In the genomic region with DNA sequence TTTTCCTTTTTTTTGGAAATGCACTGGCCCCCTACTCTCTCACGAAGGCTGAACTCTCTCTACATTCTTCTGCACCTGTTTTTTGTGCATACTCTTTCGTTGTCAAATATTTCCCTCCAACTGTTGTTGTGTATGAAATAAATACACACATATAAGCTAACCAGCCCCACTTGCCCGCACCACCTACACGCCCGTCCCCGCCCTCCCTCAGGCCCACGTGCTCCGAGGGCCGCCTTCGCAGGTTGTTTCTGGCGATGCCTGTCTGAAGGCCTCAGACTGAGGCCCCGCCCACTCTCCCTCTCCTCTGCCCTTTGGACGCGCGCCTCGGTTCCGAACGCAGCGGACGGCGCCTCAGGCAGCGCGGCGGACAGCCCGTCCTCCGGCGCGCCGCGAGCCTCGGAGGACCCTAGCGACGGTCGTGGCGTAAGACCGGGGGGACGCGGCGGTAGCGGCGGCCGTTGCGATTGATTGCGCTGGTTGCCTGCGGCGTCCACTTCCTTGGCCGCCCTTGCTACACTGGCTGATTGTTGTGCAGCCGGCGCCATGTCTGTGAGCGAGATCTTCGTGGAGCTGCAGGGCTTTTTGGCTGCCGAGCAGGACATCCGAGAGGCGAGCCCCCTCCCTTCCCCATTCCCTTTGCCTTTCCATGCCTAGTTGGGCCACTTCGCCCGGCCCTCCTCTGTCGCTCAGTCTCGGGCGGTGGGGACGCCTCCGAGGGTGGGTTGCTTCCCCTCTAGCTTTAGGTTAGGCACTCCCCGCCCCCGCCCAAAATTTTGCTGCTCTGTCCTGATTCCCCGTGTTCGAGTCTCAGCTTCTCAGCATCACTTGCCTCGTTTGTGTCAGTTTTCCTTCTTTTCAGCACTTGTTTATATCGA, we compare ENCODE assay signal across 8 cellular contexts. TPM values are rescaled to one million over a fixed set of nuclear protein-coding genes. Genes with fewer than 3 reads are reported as not detected.
DNase-seq lines count a peak whose midpoint lies in the region; ATAC-seq and TF ChIP-seq lines count a peak whose summit lies in the region.

A gene (plus strand): TSS at position 415 of the 875 bp plus-strand sequence. CDS start 129 bp downstream, at position 544.

- H3K4me1 ChIP-seq in rectal smooth muscle tissue (ENCODE audit: control insufficient read depth, insufficient read depth, low read length) (peaks cover 9% of the 10 kb centered on the region), vagina (peaks cover 29% of the 10 kb centered on the region)

- intact Hi-C loops in vagina (cut with DNase I): loop anchor here (2.0 kb wide), 1 partner anchor 19 kb away; a partner anchor contains a TSS

- TF ChIP-seq POLR2A in vagina (IDR thresholded peaks at IDR 0.05): no peak

- no peaks in the 10 kb centered on the region for H3K36me3 ChIP-seq in rectal smooth muscle tissue (ENCODE audit: control insufficient read depth, insufficient read depth, low read length)
- H3K36me3 ChIP-seq in vagina: peaks cover 0 to 19% of the 10 kb centered on the region in 2 donors

- peak; percentile 99 for ATAC-seq in GM18517 (IDR thresholded peaks at IDR 0.05; ENCODE audit: unreplicated experiment)
- ATAC-seq in HG03039 (IDR thresholded peaks at IDR 0.05; ENCODE audit: unreplicated experiment): peak; percentile 100

- no peaks in the 10 kb centered on the region for H3K27me3 ChIP-seq in rectal smooth muscle tissue (ENCODE audit: control insufficient read depth, insufficient read depth, low read length)
- H3K27me3 ChIP-seq in vagina: no peaks in the 10 kb centered on the region

- DNase-seq in NCI-H2081 (lab: John Stamatoyannopoulos, UW) (peak; percentile 97 to 98), T-helper 9 cell (peak; percentile 97), astrocyte of the cerebellum (ENCODE audit: low read depth) (peak; percentile 91), hepatic stellate cell (ENCODE audit: low spot score) (peak; percentile 86), vagina (ENCODE audit: extremely low spot score in 2 of 2) (peak in 1 of 2 donors; percentile 95)

- H3K9me3 ChIP-seq in vagina: no peaks in the 10 kb centered on the region

- H3K4me3 ChIP-seq in astrocyte of the cerebellum (ENCODE audit: low read depth, low read length) (peak within 1 kb of the TSS; percentile 75), rectal smooth muscle tissue (ENCODE audit: low read length) (peak within 1 kb of the TSS; percentile 80), vagina (peak within 1 kb of the TSS; percentile 85 to 93)

- H3K27ac ChIP-seq in rectal smooth muscle tissue (ENCODE audit: low read depth, low read length) (peak within 1 kb of the TSS; percentile 51), vagina (peak within 1 kb of the TSS; percentile 44)

- in situ Hi-C loops in astrocyte of the cerebellum (cut with HindIII; ENCODE audit: low sequenced_read_pairs): no loop called here

- peak within 1 kb of the TSS; percentile 39 for H3K9ac ChIP-seq in rectal smooth muscle tissue (ENCODE audit: low read length)

- TF ChIP-seq CTCF in astrocyte of the cerebellum (IDR thresholded peaks at IDR 0.05; ENCODE audit: low read depth, low read length, missing control alignments) (no peak), vagina (IDR thresholded peaks at IDR 0.05) (no peak)

RNA-seq across cellular contexts. Expression of the gene that starts here (rescaled TPM):
- 35.4 TPM for total RNA-seq in vagina
